In genomic region chr3:12710062-12710461, GRCh38 we compare ENCODE assay signal across 33 cellular contexts. TPM values are rescaled to one million over a fixed set of nuclear protein-coding genes. Genes with fewer than 3 reads are reported as not detected.
"Had no signal": no experiment of that assay in that cellular context is flagged by ENCODE, and none has a peak within 500 bp of the region (broad histone marks: within the 10 kb centered on the region; RNA-seq: fewer than 3 reads in every experiment).

No MANE protein-coding gene starts in this region.

- H3K27ac ChIP-seq: ascending aorta, cardiac muscle cell, VCaP had no signal

- H3K4me3 ChIP-seq: ascending aorta, cardiac muscle cell had no signal

- FAIRE-seq: bronchial epithelial cell, TTC549 had no signal

- H3K36me3 ChIP-seq: ascending aorta, cardiac muscle cell had no signal

- ATAC-seq: activated CD4-positive, alpha-beta T cell treated with anti-CD3 and anti-CD28 coated beads for 36 hours; activated CD8-positive, alpha-beta memory T cell treated with anti-CD3 and anti-CD28 coated beads, Interleukin-2, amount 10 ng/mL, durations not matched to agents 7 days and 5 days; activated CD8-positive, alpha-beta T cell treated with anti-CD3 and anti-CD28 coated beads, Interleukin-2, amount 10 ng/mL, durations not matched to agents 7 days and 5 days; activated naive CD8-positive, alpha-beta T cell treated with anti-CD3 and anti-CD28 coated beads, Interleukin-2, amount 50 U/mL, for 24 hours had no signal

- DNase-seq: activated B cell treated with CpG ODN at 0.5 μM for 24 hours; activated CD4-positive, alpha-beta memory T cell treated with anti-CD3 and anti-CD28 coated beads, Interleukin-2, amount 10 ng/mL, durations not matched to agents 7 days and 5 days; activated CD4-positive, alpha-beta T cell treated with anti-CD3 and anti-CD28 coated beads for 1 hour; activated CD4-positive, alpha-beta T cell treated with anti-CD3 and anti-CD28 coated beads for 36 hours; activated CD4-positive, alpha-beta T cell treated with anti-CD3 and anti-CD28 coated beads for 48 hours; activated CD4-positive, alpha-beta T cell treated with anti-CD3 and anti-CD28 coated beads, Interleukin-2, amount 10 ng/mL, durations not matched to agents 7 days and 5 days; activated CD4-positive, alpha-beta T cell treated with anti-CD3 and anti-CD28 coated beads, Interleukin-2, amount 50 U/mL, for 48 hours; activated CD8-positive, alpha-beta memory T cell treated with anti-CD3 and anti-CD28 coated beads for 24 hours; activated CD8-positive, alpha-beta memory T cell treated with anti-CD3 and anti-CD28 coated beads, Interleukin-2, amount 10 ng/mL, durations not matched to agents 7 days and 5 days; activated CD8-positive, alpha-beta memory T cell treated with anti-CD3 and anti-CD28 coated beads, Interleukin-2, amount 50 U/mL, for 48 hours; activated CD8-positive, alpha-beta T cell treated with anti-CD3 and anti-CD28 coated beads, Interleukin-2, amount 10 ng/mL, durations not matched to agents 7 days and 5 days; activated effector memory CD4-positive, alpha-beta T cell treated with Interleukin-2 at 50 U/mL for 16 hours; activated gamma-delta T cell; activated naive CD4-positive, alpha-beta T cell treated with anti-CD3 and anti-CD28 coated beads, Interleukin-2, amount 10 ng/mL, durations not matched to agents 7 days and 5 days; activated naive CD4-positive, alpha-beta T cell treated with Interleukin-2 at 50 U/mL for 16 hours; activated naive CD8-positive, alpha-beta T cell treated with anti-CD3 and anti-CD28 coated beads, Interleukin-2, amount 10 ng/mL, durations not matched to agents 7 days and 5 days; activated naive CD8-positive, alpha-beta T cell treated with anti-CD3 and anti-CD28 coated beads, Interleukin-2, amount 50 U/mL, for 24 hours; activated T-cell treated with anti-CD3 and anti-CD28 coated beads, Interleukin-2, amount 50 U/mL, for 24 hours; activated T-cell treated with anti-CD3 and anti-CD28 coated beads, Interleukin-2, amount 50 U/mL, for 48 hours; amygdala; anterior cingulate cortex; caudate nucleus; cerebellar nuclear complex; T-helper 1 cell; T-helper 2 cell; T-helper 9 cell had no signal

- H3K9me3 ChIP-seq: ascending aorta had no signal

- H3K27me3 ChIP-seq: ascending aorta, cardiac muscle cell had no signal

RNA-seq across cellular contexts. Expression of gene TMEM40, which starts 49.0 kb away (rescaled TPM):
- total RNA-seq: activated B cell treated with CpG ODN at 0.5 μM for 24 hours; activated CD4-positive, alpha-beta memory T cell treated with anti-CD3 and anti-CD28 coated beads, Interleukin-2, amount 10 ng/mL, durations not matched to agents 7 days and 5 days; activated CD4-positive, alpha-beta T cell treated with anti-CD3 and anti-CD28 coated beads for 36 hours; activated CD4-positive, alpha-beta T cell treated with anti-CD3 and anti-CD28 coated beads, Interleukin-2, amount 10 ng/mL, durations not matched to agents 7 days and 5 days; activated CD8-positive, alpha-beta memory T cell treated with anti-CD3 and anti-CD28 coated beads, Interleukin-2, amount 10 ng/mL, durations not matched to agents 7 days and 5 days; activated CD8-positive, alpha-beta T cell treated with anti-CD3 and anti-CD28 coated beads, Interleukin-2, amount 10 ng/mL, durations not matched to agents 7 days and 5 days; activated naive CD8-positive, alpha-beta T cell treated with anti-CD3 and anti-CD28 coated beads, Interleukin-2, amount 10 ng/mL, durations not matched to agents 7 days and 5 days; activated T-helper 2 cell treated with anti-CD3 and anti-CD28 coated beads, Interferon-gamma antibody, Interleukin-2, Interleukin-4, amounts not matched to agents 10 μg/mL and 5 μg/mL and 100 μg/mL, durations not matched to agents 14 hours and 24 hours and 36 hours; ascending aorta; chondrocyte had no signal
